Comparison of ENCODE assay signal across 1 cellular context in the genomic region with DNA sequence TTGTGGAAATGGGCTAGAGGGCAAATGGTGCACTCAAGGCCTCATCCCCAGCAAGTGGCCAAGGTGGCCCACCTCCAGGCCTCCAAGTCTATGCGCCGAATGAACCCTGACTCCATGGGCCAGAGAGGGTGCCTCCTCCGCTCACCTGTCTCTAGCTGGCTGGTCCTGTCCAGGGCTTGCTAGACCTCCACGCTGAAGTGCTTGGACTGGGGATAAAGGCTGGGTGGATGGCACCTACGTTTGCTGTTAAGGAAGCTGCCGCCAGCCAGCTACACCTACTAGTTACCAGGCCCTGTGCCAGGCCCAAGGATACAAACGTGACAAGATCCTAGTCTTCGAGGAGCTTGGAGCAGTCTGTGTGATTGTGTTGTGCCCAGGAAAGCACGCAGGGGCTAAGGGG.
TF ChIP-seq lines count a peak whose summit lies in the region.

No MANE protein-coding gene starts in this region.

TF ChIP-seq in IMR-90, 13 proteins besides CTCF, POLR2A, EP300 and RAD21:
- TF ChIP-seq, protein P1, sequence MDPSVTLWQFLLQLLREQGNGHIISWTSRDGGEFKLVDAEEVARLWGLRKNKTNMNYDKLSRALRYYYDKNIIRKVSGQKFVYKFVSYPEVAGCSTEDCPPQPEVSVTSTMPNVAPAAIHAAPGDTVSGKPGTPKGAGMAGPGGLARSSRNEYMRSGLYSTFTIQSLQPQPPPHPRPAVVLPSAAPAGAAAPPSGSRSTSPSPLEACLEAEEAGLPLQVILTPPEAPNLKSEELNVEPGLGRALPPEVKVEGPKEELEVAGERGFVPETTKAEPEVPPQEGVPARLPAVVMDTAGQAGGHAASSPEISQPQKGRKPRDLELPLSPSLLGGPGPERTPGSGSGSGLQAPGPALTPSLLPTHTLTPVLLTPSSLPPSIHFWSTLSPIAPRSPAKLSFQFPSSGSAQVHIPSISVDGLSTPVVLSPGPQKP (IDR thresholded peaks at IDR 0.05; ENCODE audit: borderline replicate concordance, low read depth, low read length), result no peak
- TF ChIP-seq FOS (IDR thresholded peaks at IDR 0.05; ENCODE audit: low read depth, low read length) (no peak), RFX5 (IDR thresholded peaks at IDR 0.05; ENCODE audit: low read depth, low read length) (no peak), CEBPB (IDR thresholded peaks at IDR 0.05; ENCODE audit: low read depth, low read length) (no peak), CHD1 (IDR thresholded peaks at IDR 0.05; ENCODE audit: low read depth, low read length) (no peak), MXI1 (IDR thresholded peaks at IDR 0.05; ENCODE audit: borderline replicate concordance, low read depth, low read length) (no peak), MAZ (IDR thresholded peaks at IDR 0.05; ENCODE audit: borderline replicate concordance, low read depth, low read length) (no peak), MAFK (IDR thresholded peaks at IDR 0.05; ENCODE audit: low read depth, low read length) (no peak), BHLHE40 (IDR thresholded peaks at IDR 0.05; ENCODE audit: low read depth, low read length) (no peak), NFE2L2 (IDR thresholded peaks at IDR 0.05; ENCODE audit: low read depth, low read length) (no peak), RCOR1 (IDR thresholded peaks at IDR 0.05; ENCODE audit: insufficient replicate concordance, low read length) (no peak), SMC3 (IDR thresholded peaks at IDR 0.05; ENCODE audit: low read depth, low read length) (no peak)
- TF ChIP-seq, protein P2, sequence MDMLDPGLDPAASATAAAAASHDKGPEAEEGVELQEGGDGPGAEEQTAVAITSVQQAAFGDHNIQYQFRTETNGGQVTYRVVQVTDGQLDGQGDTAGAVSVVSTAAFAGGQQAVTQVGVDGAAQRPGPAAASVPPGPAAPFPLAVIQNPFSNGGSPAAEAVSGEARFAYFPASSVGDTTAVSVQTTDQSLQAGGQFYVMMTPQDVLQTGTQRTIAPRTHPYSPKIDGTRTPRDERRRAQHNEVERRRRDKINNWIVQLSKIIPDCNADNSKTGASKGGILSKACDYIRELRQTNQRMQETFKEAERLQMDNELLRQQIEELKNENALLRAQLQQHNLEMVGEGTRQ (IDR thresholded peaks at IDR 0.05; ENCODE audit: low read depth, low read length), result no peak
